ENCODE assay signal across 34 cellular contexts in genomic region chr5:37787742-37788141, GRCh38. TPM values are rescaled to one million over a fixed set of nuclear protein-coding genes. Genes with fewer than 3 reads are reported as not detected.
DNase-seq lines count a peak whose midpoint lies in the region; ATAC-seq, FAIRE-seq and TF ChIP-seq lines count a peak whose summit lies in the region.
"Had no signal": no experiment of that assay in that cellular context is flagged by ENCODE, and none has a peak within 500 bp of the region (broad histone marks: within the 10 kb centered on the region; RNA-seq: fewer than 3 reads in every experiment).

No MANE protein-coding gene starts in this region.

- H3K27me3 Mint-ChIP-seq in astrocyte (ENCODE audit: low read depth, unreplicated experiment) = no peaks in the 10 kb centered on the region

- TF ChIP-seq CTCF in astrocyte (IDR thresholded peaks at IDR 0.05; ENCODE audit: insufficient read depth, low read depth, low read length) = no peak

- H2AFZ ChIP-seq in astrocyte (ENCODE audit: low read depth, low read length) = no peak overlapping the region
- H2AFZ ChIP-seq: PC-9 had no signal

- H3K79me2 ChIP-seq in astrocyte (ENCODE audit: insufficient read depth, low read length) = no peaks in the 10 kb centered on the region

- H3K36me3 Mint-ChIP-seq in astrocyte (ENCODE audit: low read depth, unreplicated experiment) = no peaks in the 10 kb centered on the region
- H3K36me3 Mint-ChIP-seq: mesothelial cell of epicardium had no signal

- no peak for ATAC-seq in HG03571 (IDR thresholded peaks at IDR 0.05; ENCODE audit: unreplicated experiment)
- ATAC-seq in sciatic nerve = no peak
- ATAC-seq: HCT116; naive thymus-derived CD4-positive, alpha-beta T cell; stimulated activated naive CD8-positive, alpha-beta T cell treated with anti-CD3 and anti-CD28 coated beads, Interleukin-15, amount 100 ng/mL, for 72 hours had no signal

- intact Hi-C loops in sciatic nerve (cut with DNase I) = no loop called here

- no peaks in the 10 kb centered on the region for H4K20me1 ChIP-seq in astrocyte (ENCODE audit: insufficient read depth, low read length)

- H3K27ac Mint-ChIP-seq in astrocyte (ENCODE audit: unreplicated experiment) = peak overlapping the region; percentile 27
- H3K27ac Mint-ChIP-seq: B cell; CD8-positive, alpha-beta memory T cell; mesothelial cell of epicardium; naive thymus-derived CD4-positive, alpha-beta T cell; stimulated activated naive CD8-positive, alpha-beta T cell treated with anti-CD3 and anti-CD28 coated beads, Interleukin-15, amount 100 ng/mL, for 72 hours had no signal

- FAIRE-seq in astrocyte (lab: Jason Lieb, UNC) = no peak
- FAIRE-seq: keratinocyte, small intestine had no signal

- no peak overlapping the region for H3K4me3 Mint-ChIP-seq in astrocyte (ENCODE audit: unreplicated experiment)
- H3K4me3 Mint-ChIP-seq: B cell; CD8-positive, alpha-beta memory T cell; mesothelial cell of epicardium; naive thymus-derived CD4-positive, alpha-beta T cell; stimulated activated naive CD8-positive, alpha-beta T cell treated with anti-CD3 and anti-CD28 coated beads, Interleukin-15, amount 100 ng/mL, for 72 hours had no signal

- no peaks in the 10 kb centered on the region for H3K36me3 ChIP-seq in astrocyte (ENCODE audit: insufficient read depth, low read length)
- H3K36me3 ChIP-seq: brain microvascular endothelial cell, vagina, WERI-Rb-1 had no signal

- no peak overlapping the region for H3K27ac ChIP-seq in astrocyte (ENCODE audit: low read depth, low read length)
- H3K27ac ChIP-seq: brain microvascular endothelial cell, epithelial cell of prostate, PC-9, psoas muscle, vagina, WERI-Rb-1 had no signal

- no peak overlapping the region for H3K4me3 ChIP-seq in astrocyte (ENCODE audit: insufficient read depth, low read depth, low read length)
- H3K4me3 ChIP-seq: PC-9, psoas muscle, vagina had no signal

- peaks cover 28% of the 10 kb centered on the region for H3K4me1 Mint-ChIP-seq in astrocyte (ENCODE audit: low read depth, unreplicated experiment)
- H3K4me1 Mint-ChIP-seq: B cell; CD8-positive, alpha-beta memory T cell; naive thymus-derived CD4-positive, alpha-beta T cell; stimulated activated naive CD8-positive, alpha-beta T cell treated with anti-CD3 and anti-CD28 coated beads, Interleukin-15, amount 100 ng/mL, for 72 hours had no signal

- H3K4me1 ChIP-seq in astrocyte (ENCODE audit: insufficient read depth, low read length) = peaks cover 13% of the 10 kb centered on the region
- H3K4me1 ChIP-seq: vagina had no signal

- no peaks in the 10 kb centered on the region for H3K9me3 ChIP-seq in astrocyte (ENCODE audit: insufficient read depth, low read depth, low read length)
- H3K9me3 ChIP-seq: psoas muscle, vagina had no signal

- H3K4me2 ChIP-seq in astrocyte (ENCODE audit: low read length) = no peak overlapping the region
- H3K4me2 ChIP-seq: PC-9 had no signal

- no peaks in the 10 kb centered on the region for H3K27me3 ChIP-seq in astrocyte (ENCODE audit: insufficient read depth, low read length)
- H3K27me3 ChIP-seq: brain microvascular endothelial cell, vagina had no signal

- DNase-seq in NCI-H2107 treated with DMSO at 0.1 percent for 48 hours (lab: John Stamatoyannopoulos, UW; ENCODE audit: unreplicated experiment) = peak; percentile 27
- no peak for DNase-seq in NCI-H2107 (lab: John Stamatoyannopoulos, UW)
- DNase-seq in NCI-H2171 (lab: John Stamatoyannopoulos, UW) = peak; percentile 75
- peak; percentile 67 for DNase-seq in astrocyte (ENCODE audit: low read depth)
- peak; percentile 7 for DNase-seq in renal cortical epithelial cell (ENCODE audit: low read depth)
- DNase-seq in sciatic nerve (ENCODE audit: low spot score) = no peak
- DNase-seq in HUDEP-2 (lab: John Stamatoyannopoulos, UW; ENCODE audit: unreplicated experiment in 76 of 76) = no peak
- DNase-seq: activated CD4-positive, alpha-beta T cell treated with anti-CD3 and anti-CD28 coated beads for 48 hours; activated naive CD4-positive, alpha-beta T cell treated with Interleukin-2 at 50 U/mL for 16 hours; activated T-cell treated with anti-CD3 and anti-CD28 coated beads, Interleukin-2, amount 50 U/mL, for 48 hours; brain microvascular endothelial cell; CD8-positive, alpha-beta memory T cell; DMS53; GF-D8; head of caudate nucleus; naive thymus-derived CD4-positive, alpha-beta T cell; NCI-H187; NCI-H226; nucleus accumbens; PC-9; psoas muscle; SHP77; small intestine; stimulated activated naive CD8-positive, alpha-beta T cell treated with anti-CD3 and anti-CD28 coated beads, Interleukin-15, amount 100 ng/mL, for 72 hours; SW 1271; T-helper 9 cell; WERI-Rb-1 had no signal

- no peak overlapping the region for H3K9ac ChIP-seq in astrocyte (ENCODE audit: low read length)

- peaks cover 6% of the 10 kb centered on the region for H3K9me3 Mint-ChIP-seq in astrocyte (ENCODE audit: unreplicated experiment)

RNA-seq across cellular contexts. Expression of gene GDNF, which starts 52.1 kb away (rescaled TPM):
- total RNA-seq in astrocyte = 20.5 and 21.5 TPM in 2 replicates
- 0.52 and 0.60 TPM in 2 replicates for total RNA-seq in renal cortical epithelial cell
- total RNA-seq in sciatic nerve = not detected
- total RNA-seq: B cell; CD8-positive, alpha-beta memory T cell; naive thymus-derived CD4-positive, alpha-beta T cell had no signal

Comparison
In these comparisons a context has a peak if more than half of its experiments do, and no peak if none do; other contexts are left out.
1. DNase-seq: peak in NCI-H2107 treated with DMSO at 0.1 percent for 48 hours (single experiment), NCI-H2171 (single experiment), astrocyte (single experiment) and renal cortical epithelial cell (single experiment); none in NCI-H2107 (single experiment), sciatic nerve (single experiment) and HUDEP-2 (0 of 76).
2. RNA of gene GDNF, which starts 52.1 kb away (total RNA-seq): 20.5 to 21.5 TPM in astrocyte; 0.52 to 0.60 TPM in renal cortical epithelial cell and not detected in sciatic nerve (single experiment); every median in the first group is over 10 times any median in the second.